ENCODE assay signal across 10 cellular contexts in genomic region chr2:105774781-105775337, GRCh38. TPM values are rescaled to one million over a fixed set of nuclear protein-coding genes. Genes with fewer than 3 reads are reported as not detected.
A peak's percentile ranks its signal among the peaks of the same experiment; 100 is the strongest.
DNase-seq lines count a peak whose midpoint lies in the region; ATAC-seq lines count a peak whose summit lies in the region.
"Had no signal": no experiment of that assay in that cellular context is flagged by ENCODE, and none has a peak within 500 bp of the region (broad histone marks: within the 10 kb centered on the region; RNA-seq: fewer than 3 reads in every experiment).

No MANE protein-coding gene starts in this region.

- no peak for DNase-seq in activated CD4-positive, alpha-beta T cell treated with anti-CD3 and anti-CD28 coated beads, Interleukin-2, amount 10 ng/mL, durations not matched to agents 7 days and 5 days
- DNase-seq in activated CD4-positive, alpha-beta T cell treated with anti-CD3 and anti-CD28 coated beads, Interleukin-2, amount 50 U/mL, for 48 hours: no peak
- no peak for DNase-seq in ACHN
- no peak for DNase-seq in OCI-M1 (lab: John Stamatoyannopoulos, UW)
- DNase-seq: left lung, NCI-H187 treated with DMSO at 0.1 percent for 48 hours had no signal

- H3K4me1 Mint-ChIP-seq in activated CD4-positive, alpha-beta T cell treated with anti-CD3 and anti-CD28 coated beads, Interleukin-2, amount 10 ng/mL, durations not matched to agents 7 days and 5 days: peaks cover 91% of the 10 kb centered on the region
- peaks cover 91% of the 10 kb centered on the region for H3K4me1 Mint-ChIP-seq in activated naive CD8-positive, alpha-beta T cell (ENCODE audit: low read depth)

- CTCF ChIA-PET in activated CD4-positive, alpha-beta T cell treated with anti-CD3 and anti-CD28 coated beads, Interleukin-2, amount 10 ng/mL, durations not matched to agents 7 days and 5 days (lab: Charles Lee): interaction anchor here (1.0 to 1.4 kb wide), 3 partner anchors 13 to 156 kb away, joined by 3 read pairs; no protein-coding TSS in a partner anchor

- peak overlapping the region; percentile 83 for H3K27ac Mint-ChIP-seq in activated CD4-positive, alpha-beta T cell treated with anti-CD3 and anti-CD28 coated beads, Interleukin-2, amount 10 ng/mL, durations not matched to agents 7 days and 5 days
- H3K27ac Mint-ChIP-seq in activated naive CD8-positive, alpha-beta T cell: peak overlapping the region; percentile 95

- H3K27ac ChIP-seq in KOPT-K1 (ENCODE audit: low read depth, low read length, poor library complexity, severe bottlenecking) (peak overlapping the region; percentile 65), skeletal muscle tissue (ENCODE audit: low read depth, low read length) (peak overlapping the region; percentile 34)

- ATAC-seq in HG03571 (IDR thresholded peaks at IDR 0.05; ENCODE audit: unreplicated experiment): no peak
- ATAC-seq: left lung had no signal

- H3K9me3 ChIP-seq in KOPT-K1 (ENCODE audit: insufficient read depth, low read length, poor library complexity, severe bottlenecking) (no peaks in the 10 kb centered on the region), skeletal muscle tissue (ENCODE audit: control insufficient read depth in 3 of 3, low read length in 3 of 3) (no peaks in the 10 kb centered on the region)
- H3K9me3 ChIP-seq: left lung had no signal

- H3K36me3 Mint-ChIP-seq in activated CD4-positive, alpha-beta T cell treated with anti-CD3 and anti-CD28 coated beads, Interleukin-2, amount 10 ng/mL, durations not matched to agents 7 days and 5 days (ENCODE audit: low read depth): peaks cover 47% of the 10 kb centered on the region
- H3K36me3 Mint-ChIP-seq in activated naive CD8-positive, alpha-beta T cell: peaks cover 2% of the 10 kb centered on the region

- in situ Hi-C loops in ACHN (cut with HindIII; ENCODE audit: low pct_ligation_motif_present, low pct_unique_long_range_greater_than_20kb, low sequenced_read_pairs): no loop called here

- no peak overlapping the region for H3K4me3 ChIP-seq in skeletal muscle tissue (ENCODE audit: low read length in 3 of 3)
- H3K4me3 ChIP-seq: left lung had no signal

- H3K4me1 ChIP-seq in skeletal muscle tissue (ENCODE audit: control insufficient read depth in 3 of 3, insufficient read depth in 3 of 3, low read length in 3 of 3): peaks cover 54 to 61% (median 60%) of the 10 kb centered on the region in 3 donors

- H3K36me3 ChIP-seq in KOPT-K1 (ENCODE audit: insufficient read depth, low read length) (peaks cover 8% of the 10 kb centered on the region; the same call in 1 of the 2 replicates), skeletal muscle tissue (ENCODE audit: control insufficient read depth in 3 of 3, insufficient read depth in 3 of 3, low read length in 3 of 3) (peaks cover 0 to 3% (median 0%) of the 10 kb centered on the region in 3 donors)
- H3K36me3 ChIP-seq: left lung had no signal

- no peaks in the 10 kb centered on the region for H3K27me3 Mint-ChIP-seq in activated CD4-positive, alpha-beta T cell treated with anti-CD3 and anti-CD28 coated beads, Interleukin-2, amount 10 ng/mL, durations not matched to agents 7 days and 5 days
- H3K27me3 Mint-ChIP-seq in activated naive CD8-positive, alpha-beta T cell: no peaks in the 10 kb centered on the region

- no peaks in the 10 kb centered on the region for H3K9me3 Mint-ChIP-seq in activated CD4-positive, alpha-beta T cell treated with anti-CD3 and anti-CD28 coated beads, Interleukin-2, amount 10 ng/mL, durations not matched to agents 7 days and 5 days
- H3K9me3 Mint-ChIP-seq in activated naive CD8-positive, alpha-beta T cell (ENCODE audit: low read depth): no peaks in the 10 kb centered on the region

- POLR2A ChIA-PET in activated CD4-positive, alpha-beta T cell treated with anti-CD3 and anti-CD28 coated beads, Interleukin-2, amount 10 ng/mL, durations not matched to agents 7 days and 5 days (lab: Charles Lee): no interaction called here

- peak overlapping the region; percentile 2 for H3K4me3 Mint-ChIP-seq in activated CD4-positive, alpha-beta T cell treated with anti-CD3 and anti-CD28 coated beads, Interleukin-2, amount 10 ng/mL, durations not matched to agents 7 days and 5 days
- H3K4me3 Mint-ChIP-seq in activated naive CD8-positive, alpha-beta T cell: peak overlapping the region; percentile 64

- H3K9ac ChIP-seq in skeletal muscle tissue (ENCODE audit: low read depth in 1 of 3, low read length in 3 of 3): no peak overlapping the region

- H3K27me3 ChIP-seq in skeletal muscle tissue (ENCODE audit: control insufficient read depth in 3 of 3, insufficient read depth in 3 of 3, low read length in 3 of 3): no peaks in the 10 kb centered on the region
- H3K27me3 ChIP-seq: left lung had no signal

RNA-seq across cellular contexts. Expression of gene NCK2, which starts 30.1 kb away (rescaled TPM):
- total RNA-seq in activated CD4-positive, alpha-beta T cell treated with anti-CD3 and anti-CD28 coated beads, Interleukin-2, amount 10 ng/mL, durations not matched to agents 7 days and 5 days: 10 to 100 TPM; 73.3 to 84.1 TPM
- total RNA-seq in skeletal muscle tissue: 42.3 TPM
